Comparison of ENCODE assay signal across 16 cellular contexts in genomic region chr21:43189936-43190335, GRCh38. TPM values are rescaled to one million over a fixed set of nuclear protein-coding genes. Genes with fewer than 3 reads are reported as not detected.
DNase-seq lines count a peak whose midpoint lies in the region; ATAC-seq, FAIRE-seq and TF ChIP-seq lines count a peak whose summit lies in the region.
"Had no signal": no experiment of that assay in that cellular context is flagged by ENCODE, and none has a peak within 500 bp of the region (broad histone marks: within the 10 kb centered on the region; RNA-seq: fewer than 3 reads in every experiment).

No MANE protein-coding gene starts in this region.

- H3K27ac ChIP-seq in keratinocyte (ENCODE audit: control insufficient read depth, insufficient read depth, low read length): no peak overlapping the region
- H3K27ac ChIP-seq in testis: no peak overlapping the region
- H3K27ac ChIP-seq: 22Rv1, BLaER1, PC-9 had no signal

- no peaks in the 10 kb centered on the region for H3K9me1 ChIP-seq in keratinocyte (ENCODE audit: control insufficient read depth, extremely low read depth, insufficient read depth, low read length)

- FAIRE-seq in keratinocyte (lab: Jason Lieb, UNC): peak; percentile 39

- no peaks in the 10 kb centered on the region for H3K36me3 Mint-ChIP-seq in WTC11

- H3K4me3 ChIP-seq in keratinocyte (ENCODE audit: control insufficient read depth in 2 of 3, extremely low read depth in 1 of 3, insufficient read depth in 2 of 3, low read depth in 1 of 3, low read length in 3 of 3) (no peak overlapping the region), testis (no peak overlapping the region)
- H3K4me3 ChIP-seq: BLaER1, HAP-1, PC-9 had no signal

- H3K9me3 Mint-ChIP-seq in WTC11: peaks cover 11% of the 10 kb centered on the region

- H3K79me2 ChIP-seq in keratinocyte (ENCODE audit: control insufficient read depth, insufficient read depth, low read length): no peaks in the 10 kb centered on the region

- H3K9me3 ChIP-seq in keratinocyte (ENCODE audit: control insufficient read depth, low read depth, low read length): no peaks in the 10 kb centered on the region
- no peaks in the 10 kb centered on the region for H3K9me3 ChIP-seq in testis
- H3K9me3 ChIP-seq: BLaER1, HAP-1 had no signal

- peaks cover 5% of the 10 kb centered on the region for H3K4me1 Mint-ChIP-seq in WTC11

- CTCF ChIA-PET in WTC11 (lab: Charles Lee): no interaction called here

- no peaks in the 10 kb centered on the region for H4K20me1 ChIP-seq in keratinocyte (ENCODE audit: control insufficient read depth, extremely low read depth, insufficient read depth, low read length)
- H4K20me1 ChIP-seq: BLaER1 had no signal

- H3K27me3 ChIP-seq in keratinocyte (ENCODE audit: control insufficient read depth, extremely low read depth, insufficient read depth, low read length): no peaks in the 10 kb centered on the region
- H3K27me3 ChIP-seq in testis: no peaks in the 10 kb centered on the region
- H3K27me3 ChIP-seq: BLaER1 had no signal

- H3K9ac ChIP-seq in keratinocyte (ENCODE audit: control insufficient read depth, extremely low read depth, insufficient read depth, low read length): no peak overlapping the region
- H3K9ac ChIP-seq: BLaER1 had no signal

- H3K4me3 Mint-ChIP-seq in WTC11: no peak overlapping the region

- TF ChIP-seq POLR2A in testis (IDR thresholded peaks at IDR 0.05) (no peak), GM18505 (IDR thresholded peaks at IDR 0.05; ENCODE audit: borderline replicate concordance, extremely low read depth, insufficient read depth, insufficient read length) (no peak)

- peaks cover 29% of the 10 kb centered on the region for H3K4me1 ChIP-seq in keratinocyte (ENCODE audit: control insufficient read depth, extremely low read depth, insufficient read depth, low read length)
- peaks cover 9% of the 10 kb centered on the region for H3K4me1 ChIP-seq in testis
- H3K4me1 ChIP-seq: HAP-1 had no signal

- H3K36me3 ChIP-seq in keratinocyte (ENCODE audit: control insufficient read depth in 2 of 2, extremely low read depth in 1 of 2, insufficient read depth in 2 of 2, low read length in 2 of 2) (no peaks in the 10 kb centered on the region), testis (ENCODE audit: low read depth, missing control alignments) (no peaks in the 10 kb centered on the region)
- H3K36me3 ChIP-seq: BLaER1, HAP-1 had no signal

- ATAC-seq in WTC11 (no peak), GM18505 (IDR thresholded peaks at IDR 0.05; ENCODE audit: unreplicated experiment) (no peak)
- ATAC-seq: SK-N-SH treated with all-trans-retinoic acid at 6 μM for 48 hours had no signal

- no peak overlapping the region for H3K4me2 ChIP-seq in keratinocyte (ENCODE audit: control insufficient read depth, extremely low read depth, insufficient read depth, low read depth, low read length)
- H3K4me2 ChIP-seq: BLaER1, PC-9 had no signal

- POLR2A ChIA-PET in WTC11 (lab: Charles Lee): no interaction called here

- dilution Hi-C loops in keratinocyte (cut with MboI; ENCODE audit: extremely low pct_ligation_motif_present, low sequenced_read_pairs): no loop called here

- no peak overlapping the region for H3K27ac Mint-ChIP-seq in WTC11

- H3K27me3 Mint-ChIP-seq in WTC11 (ENCODE audit: low read depth): peaks cover 2% of the 10 kb centered on the region; the same call in 1 of the 2 replicates

- WGBS in testis, 2 donors: 93 to 95% methylated on average over 6 of the region's 6 CpGs

- intact Hi-C loops in testis (cut with DNase I; ENCODE audit: low total_unique reads): no loop called here

- TF ChIP-seq CTCF in WTC11 (IDR thresholded peaks at IDR 0.05) (no peak), keratinocyte (optimal IDR thresholded peaks at IDR 0.05 in 1 of 3, IDR thresholded peaks at IDR 0.05 in 1 of 3, conservative IDR thresholded peaks at IDR 0.05 in 1 of 3; ENCODE audit: extremely low read depth in 1 of 3, insufficient read depth in 2 of 3, low read length in 3 of 3) (no peak), testis (IDR thresholded peaks at IDR 0.05) (no peak)

- DNase-seq in activated CD4-positive, alpha-beta T cell treated with anti-CD3 and anti-CD28 coated beads for 1 hour: peak; percentile 2
- DNase-seq in activated CD4-positive, alpha-beta T cell treated with anti-CD3 and anti-CD28 coated beads for 48 hours: no peak
- DNase-seq in WTC11 (ENCODE audit: low spot score) (peak; percentile 2), keratinocyte (ENCODE audit: low read depth, low spot score) (no peak), testis (peak; percentile 9), NCI-H1694 treated with DMSO at 0.1 percent for 48 hours (lab: John Stamatoyannopoulos, UW) (no peak), NCI-H2029 treated with DMSO at 0.1 percent for 48 hours (lab: John Stamatoyannopoulos, UW) (no peak)
- DNase-seq: GF-D8, NCI-H345, PC-9, SHP77 had no signal

- no peak overlapping the region for H2AFZ ChIP-seq in keratinocyte (ENCODE audit: control insufficient read depth, low read length)
- H2AFZ ChIP-seq: PC-9 had no signal

TF ChIP-seq in WTC11, 78 proteins besides CTCF, POLR2A, EP300 and RAD21 (continues in another document):
- TF ChIP-seq PRDM15 (CRISPR knock-in tag; IDR thresholded peaks at IDR 0.05) (no peak), AR (CRISPR knock-in tag; IDR thresholded peaks at IDR 0.05) (no peak), HMGA2 (CRISPR knock-in tag; IDR thresholded peaks at IDR 0.05) (no peak), FOXP1 (CRISPR knock-in tag; IDR thresholded peaks at IDR 0.05; ENCODE audit: borderline replicate concordance) (no peak), FOXK1 (CRISPR knock-in tag; IDR thresholded peaks at IDR 0.05) (no peak), SMAD4 (CRISPR knock-in tag; IDR thresholded peaks at IDR 0.05) (no peak), ZNF138 (CRISPR knock-in tag; conservative IDR thresholded peaks at IDR 0.05) (no peak), CREM (CRISPR knock-in tag; IDR thresholded peaks at IDR 0.05) (no peak), GABPB1 (CRISPR knock-in tag; IDR thresholded peaks at IDR 0.05) (no peak)

RNA-seq across cellular contexts. Expression of gene CRYAA, which starts 21.1 kb away (rescaled TPM):
- total RNA-seq in WTC11 (2021): not detected in 3 replicates
- not detected in 3 replicates for polyA plus RNA-seq in keratinocyte
- polyA plus RNA-seq in keratinocyte (2011; ENCODE audit: low read depth): not detected
- polyA plus RNA-seq in keratinocyte (2011; cell fraction: cytosol; rRNA removed): not detected in 2 replicates
- not detected in 2 replicates for polyA plus RNA-seq in keratinocyte (2011; cell fraction: nucleus; rRNA removed)
- not detected in 2 replicates for polyA plus RNA-seq in keratinocyte (2012; ENCODE audit: low replicate concordance)
- polyA minus RNA-seq in keratinocyte: not detected in 3 replicates
- polyA minus RNA-seq in keratinocyte (2011; cell fraction: cytosol; rRNA and poly(A)+ RNA removed): not detected
- polyA minus RNA-seq in keratinocyte (2011; cell fraction: nucleus; rRNA and poly(A)+ RNA removed): not detected in 2 replicates
- total RNA-seq in testis: under 1 TPM in 1 of 2 donors, not detected in 1; 0.31 TPM
- polyA plus RNA-seq in testis (ENCODE audit: insufficient read depth, low read depth, low replicate concordance): not detected
- total RNA-seq: PC-9 had no signal

Comparison
In these comparisons a context has a peak if more than half of its experiments do, and no peak if none do; other contexts are left out.
1. DNase-seq: peak in activated CD4-positive, alpha-beta T cell treated with anti-CD3 and anti-CD28 coated beads for 1 hour (single experiment), WTC11 (single experiment) and testis (single experiment); none in activated CD4-positive, alpha-beta T cell treated with anti-CD3 and anti-CD28 coated beads for 48 hours (single experiment), keratinocyte (single experiment), NCI-H1694 treated with DMSO at 0.1 percent for 48 hours (single experiment) and NCI-H2029 treated with DMSO at 0.1 percent for 48 hours (single experiment).